ENCODE assay signal across 1 cellular context in genomic region chr11:9625728-9626127, GRCh38.
A peak's percentile ranks its signal among the peaks of the same experiment; 100 is the strongest.
TF ChIP-seq lines count a peak whose summit lies in the region.

No MANE protein-coding gene starts in this region.

TF ChIP-seq in GM12878, 131 proteins besides CTCF, POLR2A, EP300 and RAD21:
- TF ChIP-seq ATF7 (IDR thresholded peaks at IDR 0.05; ENCODE audit: low read depth) (no peak), IKZF1 (conservative IDR thresholded peaks at IDR 0.05) (0 out of 2 replicates have a peak, but pooled peaks have one; percentile 13), NFIC (IDR thresholded peaks at IDR 0.05; ENCODE audit: low read depth, low read length) (no peak), EGR1 (IDR thresholded peaks at IDR 0.05; ENCODE audit: borderline replicate concordance in 1 of 2, low read depth in 2 of 2, low read length in 2 of 2) (no peak), YY1 (IDR thresholded peaks at IDR 0.05; ENCODE audit: low read depth, low read length) (no peak), ZBTB11 (CRISPR knock-in tag; IDR thresholded peaks at IDR 0.05) (no peak), EZH2 (IDR thresholded peaks at IDR 0.05; ENCODE audit: borderline replicate concordance, control insufficient read depth, low read depth, low read length) (no peak), ZNF24 (IDR thresholded peaks at IDR 0.05) (no peak)
TF ChIP-seq in GM12878: peak in this region for 1.
